In genomic region chr2:238439093-238439849, GRCh38 we compare ENCODE assay signal across 8 cellular contexts. TPM values are rescaled to one million over a fixed set of nuclear protein-coding genes. Genes with fewer than 3 reads are reported as not detected.
A peak's percentile ranks its signal among the peaks of the same experiment; 100 is the strongest.
DNase-seq lines count a peak whose midpoint lies in the region; TF ChIP-seq lines count a peak whose summit lies in the region.

No MANE protein-coding gene starts in this region.

- in situ Hi-C loops in GM13976 (cut with MboI; ENCODE audit: low sequenced_read_pairs, unreplicated experiment): no loop called here

- TF ChIP-seq CTCF in GM13976 (IDR thresholded peaks at IDR 0.05; ENCODE audit: borderline replicate concordance, control extremely low read depth, extremely low read depth, insufficient read depth, missing control alignments) (no peak), endothelial cell (IDR thresholded peaks at IDR 0.05; ENCODE audit: unreplicated experiment) (no peak)

- H3K9me3 Mint-ChIP-seq in immature natural killer cell: no peaks in the 10 kb centered on the region
- no peaks in the 10 kb centered on the region for H3K9me3 Mint-ChIP-seq in endothelial cell (ENCODE audit: unreplicated experiment)

- DNase-seq in activated T-helper 9 cell treated with anti-CD3 and anti-CD28 coated beads, Interleukin-2, amount 50 U/mL, for 16 hours (ENCODE audit: low read depth): peak; percentile 59
- DNase-seq in immature natural killer cell: no peak
- peak; percentile 50 to 54 for DNase-seq in stimulated activated CD8-positive, alpha-beta memory T cell treated with anti-CD3 and anti-CD28 coated beads, Interleukin-15, amount 100 ng/mL, for 48 hours (ENCODE audit: low read depth in 2 of 2)
- no peak for DNase-seq in GM13976 (ENCODE audit: low spot score)
- DNase-seq in NCI-H1417 (lab: John Stamatoyannopoulos, UW): no peak
- DNase-seq in endothelial cell (ENCODE audit: low spot score): no peak
- no peak for DNase-seq in NCI-H526 (lab: John Stamatoyannopoulos, UW)

- TF ChIP-seq RAD21 in Ishikawa (IDR thresholded peaks at IDR 0.05; ENCODE audit: low read depth): no peak

- TF ChIP-seq EP300 in Ishikawa (IDR thresholded peaks at IDR 0.05; ENCODE audit: borderline replicate concordance): no peak

- H3K4me1 Mint-ChIP-seq in immature natural killer cell (peaks cover 45 to 91% of the 10 kb centered on the region in 2 donors), endothelial cell (ENCODE audit: unreplicated experiment) (peaks cover 3% of the 10 kb centered on the region)

- H3K36me3 Mint-ChIP-seq in immature natural killer cell (peaks cover 20 to 30% (median 21%) of the 10 kb centered on the region in 3 donors), endothelial cell (ENCODE audit: low read depth, unreplicated experiment) (peaks cover 8% of the 10 kb centered on the region)

- peaks cover 0 to 1% (median 0%) of the 10 kb centered on the region in 3 donors for H3K27me3 Mint-ChIP-seq in immature natural killer cell (ENCODE audit: low read depth in 3 of 3)
- H3K27me3 Mint-ChIP-seq in endothelial cell (ENCODE audit: unreplicated experiment): peaks cover 2% of the 10 kb centered on the region

- H3K4me3 Mint-ChIP-seq in immature natural killer cell: peak overlapping the region in 1 of 5 donors; percentile 59
- H3K4me3 Mint-ChIP-seq in endothelial cell (ENCODE audit: unreplicated experiment): no peak overlapping the region

- peak overlapping the region in 5 of 6 donors; percentile 13 to 65 (median 49) for H3K27ac Mint-ChIP-seq in immature natural killer cell
- no peak overlapping the region for H3K27ac Mint-ChIP-seq in endothelial cell (ENCODE audit: unreplicated experiment)

TF ChIP-seq in Ishikawa, 13 proteins besides CTCF, POLR2A, EP300 and RAD21:
- TF ChIP-seq NFIC (IDR thresholded peaks at IDR 0.05): no peak
- TF ChIP-seq TEAD4 (IDR thresholded peaks at IDR 0.05): peak; percentile 30; the same call in 1 of the 2 replicates

RNA-seq across cellular contexts. Expression of gene ASB1, which starts 12.5 kb away (rescaled TPM):
- polyA plus RNA-seq in immature natural killer cell: 10 to 100 TPM; 30.3 to 53.8 (median 48.1) TPM
- total RNA-seq in endothelial cell (ENCODE audit: unreplicated experiment): 8.5 TPM

Comparison
In these comparisons a context has a peak if more than half of its experiments do, and no peak if none do; other contexts are left out.
1. DNase-seq: peak in activated T-helper 9 cell treated with anti-CD3 and anti-CD28 coated beads, Interleukin-2, amount 50 U/mL, for 16 hours (single experiment) and stimulated activated CD8-positive, alpha-beta memory T cell treated with anti-CD3 and anti-CD28 coated beads, Interleukin-15, amount 100 ng/mL, for 48 hours (2 of 2); none in immature natural killer cell (0 of 3), GM13976 (single experiment), NCI-H1417 (0 of 3), endothelial cell (single experiment) and NCI-H526 (0 of 2).